ENCODE assay signal across 1 cellular context in the genomic region with DNA sequence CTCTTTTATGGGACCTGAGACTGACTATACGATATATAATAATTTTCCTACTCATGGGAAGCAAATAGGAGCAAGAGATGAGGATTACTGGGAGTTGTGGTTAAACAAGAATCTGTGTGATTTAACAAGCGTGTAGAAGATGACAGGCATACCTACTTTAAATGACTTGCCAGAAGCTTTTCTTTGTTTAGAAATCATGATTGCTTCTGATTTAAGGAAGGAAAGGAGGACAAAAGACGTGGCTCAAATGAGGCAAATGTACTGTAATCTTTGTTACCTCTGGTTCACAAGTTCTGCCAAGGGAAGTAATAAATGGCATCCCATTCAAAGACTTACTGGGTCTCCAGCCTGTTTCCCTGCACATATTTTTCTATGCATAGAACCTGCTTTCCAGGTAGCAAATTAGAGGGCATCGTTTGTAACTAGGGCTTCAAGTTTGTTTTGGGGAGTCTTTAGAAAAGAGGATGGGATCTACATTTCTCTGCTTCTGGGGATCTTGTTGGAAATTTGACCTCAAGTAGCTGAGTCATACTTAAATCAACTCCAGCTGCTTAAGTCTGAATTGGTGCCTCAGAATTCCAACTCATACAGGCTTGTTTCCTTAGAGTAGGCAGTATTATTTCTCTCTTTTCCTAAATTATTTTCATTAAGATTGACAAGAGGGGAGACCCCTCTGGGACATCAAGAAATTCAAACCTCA.
TF ChIP-seq lines count a peak whose summit lies in the region.

No MANE protein-coding gene starts in this region.

TF ChIP-seq in endothelial cell of umbilical vein, 7 proteins besides CTCF, POLR2A, EP300 and RAD21:
- TF ChIP-seq POLR2AphosphoS5 (IDR thresholded peaks at IDR 0.05; ENCODE audit: insufficient read depth, low read depth, low read length) (no peak), FOS (IDR thresholded peaks at IDR 0.05; ENCODE audit: borderline replicate concordance, insufficient read depth, low read length) (peak; percentile 40)
